In genomic region chr22:45268958-45269844, GRCh38 we compare ENCODE assay signal across 8 cellular contexts. TPM values are rescaled to one million over a fixed set of nuclear protein-coding genes. Genes with fewer than 3 reads are reported as not detected.
DNase-seq lines count a peak whose midpoint lies in the region; ATAC-seq and TF ChIP-seq lines count a peak whose summit lies in the region.

No MANE protein-coding gene starts in this region.

- H3K27ac Mint-ChIP-seq in activated CD8-positive, alpha-beta T cell treated with anti-CD3 and anti-CD28 coated beads for 36 hours = peak overlapping the region; percentile 24

- H3K4me3 ChIP-seq in ectodermal cell (ENCODE audit: insufficient read depth, low read depth, low read length) = peak overlapping the region; percentile 44
- H3K4me3 ChIP-seq in lower lobe of right lung = peak overlapping the region; percentile 61

- intact Hi-C loops in activated CD8-positive, alpha-beta T cell treated with anti-CD3 and anti-CD28 coated beads for 36 hours (cut with micrococcal nuclease) = loop anchor here (2.0 kb wide), 1 partner anchor 166 kb away; no protein-coding TSS in a partner anchor
- intact Hi-C loops in lower lobe of right lung (cut with DNase I) = no loop called here

- DNase-seq in DMS53 (lab: John Stamatoyannopoulos, UW) = peak; percentile 76
- DNase-seq in NCI-H510A treated with DMSO at 0.1 percent for 48 hours (lab: John Stamatoyannopoulos, UW) = peak; percentile 27
- DNase-seq in activated CD8-positive, alpha-beta T cell treated with anti-CD3 and anti-CD28 coated beads for 36 hours = peak; percentile 83
- DNase-seq in lower lobe of right lung = peak; percentile 90
- peak; percentile 69 to 85 for DNase-seq in stimulated activated CD4-positive, alpha-beta T cell treated with anti-CD3 and anti-CD28 coated beads, Interleukin-4, amount 100 ng/mL, for 48 hours (ENCODE audit: low read depth in 2 of 2)

- 4% methylated on average over 60 of the region's 60 CpGs for WGBS in ectodermal cell, 2 experiments

- CTCF ChIA-PET in activated CD8-positive, alpha-beta T cell treated with anti-CD3 and anti-CD28 coated beads for 36 hours (lab: Charles Lee) = interaction anchor here (0.6 to 2.4 kb wide), 5 partner anchors 14 to 164 kb away, joined by 3 to 5 read pairs (median 3); partner anchors contain the start of gene FAM118A

- peak overlapping the region; percentile 68 for H3K4me3 Mint-ChIP-seq in activated CD8-positive, alpha-beta T cell treated with anti-CD3 and anti-CD28 coated beads for 36 hours

- H3K9me3 Mint-ChIP-seq in activated CD8-positive, alpha-beta T cell treated with anti-CD3 and anti-CD28 coated beads for 36 hours = no peaks in the 10 kb centered on the region

- H3K4me1 ChIP-seq in ectodermal cell (ENCODE audit: control insufficient read depth, insufficient read depth, low read length) (no peaks in the 10 kb centered on the region), lower lobe of right lung (peaks cover 18% of the 10 kb centered on the region)

- H3K36me3 Mint-ChIP-seq in activated CD8-positive, alpha-beta T cell treated with anti-CD3 and anti-CD28 coated beads for 36 hours (ENCODE audit: low read depth) = no peaks in the 10 kb centered on the region

- no peaks in the 10 kb centered on the region for H3K9me3 ChIP-seq in ectodermal cell (ENCODE audit: control insufficient read depth, low read length)
- H3K9me3 ChIP-seq in lower lobe of right lung = no peaks in the 10 kb centered on the region

- H3K27me3 Mint-ChIP-seq in activated CD8-positive, alpha-beta T cell treated with anti-CD3 and anti-CD28 coated beads for 36 hours = peaks cover 13% of the 10 kb centered on the region

- H3K36me3 ChIP-seq in ectodermal cell (ENCODE audit: control insufficient read depth, insufficient read depth, low read length) (no peaks in the 10 kb centered on the region), lower lobe of right lung (no peaks in the 10 kb centered on the region)

- POLR2A ChIA-PET in activated CD8-positive, alpha-beta T cell treated with anti-CD3 and anti-CD28 coated beads for 36 hours (lab: Charles Lee) = interaction anchor here (0.7 to 0.9 kb wide), 2 partner anchors 25 to 165 kb away, joined by 3 to 4 read pairs; no protein-coding TSS in a partner anchor

- H3K27me3 ChIP-seq in ectodermal cell (ENCODE audit: control insufficient read depth, insufficient read depth, low read length, poor library complexity, severe bottlenecking) = peaks cover 18% of the 10 kb centered on the region
- H3K27me3 ChIP-seq in lower lobe of right lung (ENCODE audit: low read depth) = peaks cover 13% of the 10 kb centered on the region

- ATAC-seq in HG02610 (IDR thresholded peaks at IDR 0.05; ENCODE audit: unreplicated experiment) (peak; percentile 56), lower lobe of right lung (peak; percentile 97 to 98), HG03457 (IDR thresholded peaks at IDR 0.05; ENCODE audit: unreplicated experiment) (no peak)
- ATAC-seq in activated CD8-positive, alpha-beta T cell treated with anti-CD3 and anti-CD28 coated beads for 36 hours = peak; percentile 93

- peak; percentile 93 for TF ChIP-seq CTCF in activated CD8-positive, alpha-beta T cell treated with anti-CD3 and anti-CD28 coated beads for 36 hours (IDR thresholded peaks at IDR 0.05)
- peak; percentile 92 for TF ChIP-seq CTCF in lower lobe of right lung (IDR thresholded peaks at IDR 0.05)

- H3K27ac ChIP-seq in ectodermal cell (ENCODE audit: insufficient read depth, low read depth, low read length, poor library complexity, severe bottlenecking) (peak overlapping the region; percentile 86), lower lobe of right lung (peak overlapping the region; percentile 34)

- peaks cover 6% of the 10 kb centered on the region for H3K4me1 Mint-ChIP-seq in activated CD8-positive, alpha-beta T cell treated with anti-CD3 and anti-CD28 coated beads for 36 hours (ENCODE audit: low read depth)

RNA-seq across cellular contexts. Expression of gene UPK3A, which starts 15.5 kb away (rescaled TPM):
- not detected for total RNA-seq in activated CD8-positive, alpha-beta T cell treated with anti-CD3 and anti-CD28 coated beads for 36 hours
- polyA plus RNA-seq in ectodermal cell (2013, experiment 1 of 4) = not detected
- 0.59 TPM for polyA plus RNA-seq in ectodermal cell (2013, experiment 2 of 4)
- polyA plus RNA-seq in ectodermal cell (2013, experiment 3 of 4) = not detected
- polyA plus RNA-seq in ectodermal cell (2013, experiment 4 of 4) = not detected
- total RNA-seq in lower lobe of right lung = not detected

RNA-seq across cellular contexts. Expression of gene KIAA0930, which starts 28.5 kb away (rescaled TPM):
- 10 to 100 TPM; 38.4 to 40.4 TPM for total RNA-seq in activated CD8-positive, alpha-beta T cell treated with anti-CD3 and anti-CD28 coated beads for 36 hours
- polyA plus RNA-seq in ectodermal cell (2013, experiment 1 of 4) = 37.0 TPM
- 36.3 TPM for polyA plus RNA-seq in ectodermal cell (2013, experiment 2 of 4)
- 27.5 TPM for polyA plus RNA-seq in ectodermal cell (2013, experiment 3 of 4)
- polyA plus RNA-seq in ectodermal cell (2013, experiment 4 of 4) = 31.5 TPM
- total RNA-seq in lower lobe of right lung = 89.2 TPM

RNA-seq across cellular contexts. Expression of gene FAM118A, which starts 40.5 kb away (rescaled TPM):
- total RNA-seq in activated CD8-positive, alpha-beta T cell treated with anti-CD3 and anti-CD28 coated beads for 36 hours = 10 to 100 TPM; 30.6 to 32.4 TPM
- polyA plus RNA-seq in ectodermal cell (2013, experiment 1 of 4) = 26.6 TPM
- 27.1 TPM for polyA plus RNA-seq in ectodermal cell (2013, experiment 2 of 4)
- 24.6 TPM for polyA plus RNA-seq in ectodermal cell (2013, experiment 3 of 4)
- 23.2 TPM for polyA plus RNA-seq in ectodermal cell (2013, experiment 4 of 4)
- total RNA-seq in lower lobe of right lung = 19.8 TPM

Comparison
In these comparisons a context has a peak if more than half of its experiments do, and no peak if none do; other contexts are left out.
1. DNase-seq: peak in every context shown above with its lines; median percentile 90 in lower lobe of right lung; 83 in activated CD8-positive, alpha-beta T cell treated with anti-CD3 and anti-CD28 coated beads for 36 hours; 77 in stimulated activated CD4-positive, alpha-beta T cell treated with anti-CD3 and anti-CD28 coated beads, Interleukin-4, amount 100 ng/mL, for 48 hours; 76 in DMS53; 27 in NCI-H510A treated with DMSO at 0.1 percent for 48 hours.